Comparison of ENCODE assay signal across 12 cellular contexts in the genomic region with DNA sequence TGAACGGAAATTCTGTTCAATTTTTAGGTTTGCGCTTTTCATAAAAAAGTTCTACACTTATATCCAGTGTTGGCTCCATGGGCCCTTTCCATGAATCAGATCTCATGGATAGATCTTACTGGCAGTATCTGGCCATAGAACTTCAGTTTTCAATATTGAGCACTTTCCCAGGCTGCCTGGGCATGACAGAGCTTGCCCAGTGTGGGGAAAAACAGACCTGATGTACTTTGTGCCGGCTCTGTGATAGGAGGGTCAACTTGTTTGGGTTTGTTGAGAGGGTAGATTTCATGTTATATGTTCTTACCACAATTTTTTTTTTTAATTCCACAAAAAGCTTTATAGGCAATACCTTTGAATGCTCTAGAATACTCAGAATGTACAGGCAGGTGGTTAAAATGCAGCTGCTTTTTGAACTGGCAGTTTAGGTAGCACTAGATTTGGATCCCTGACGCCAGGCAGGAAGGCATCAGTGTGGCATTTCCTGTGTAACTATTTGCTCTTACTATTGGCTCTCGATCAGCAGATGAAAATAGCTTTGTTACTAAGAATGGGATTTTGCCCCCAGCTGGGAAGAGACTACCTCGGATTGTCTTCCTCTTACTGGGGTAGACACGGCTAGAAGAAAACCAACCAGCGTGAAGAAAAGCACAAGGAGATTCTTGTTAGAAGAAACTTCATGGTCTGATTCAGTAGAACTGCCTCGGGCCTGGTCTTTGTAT.
DNase-seq lines count a peak whose midpoint lies in the region; ATAC-seq and TF ChIP-seq lines count a peak whose summit lies in the region.
"Had no signal": no experiment of that assay in that cellular context is flagged by ENCODE, and none has a peak within 500 bp of the region (broad histone marks: within the 10 kb centered on the region; RNA-seq: fewer than 3 reads in every experiment).

No MANE protein-coding gene starts in this region.

- H3K4me3 Mint-ChIP-seq in CD8-positive, alpha-beta T cell, result no peak overlapping the region
- no peak overlapping the region for H3K4me3 Mint-ChIP-seq in activated naive CD4-positive, alpha-beta T cell treated with anti-CD3 and anti-CD28 coated beads, Interleukin-2, amount 10 ng/mL, durations not matched to agents 7 days and 5 days
- H3K4me3 Mint-ChIP-seq in CD4-positive, alpha-beta T cell, result no peak overlapping the region

- POLR2A ChIA-PET in CD8-positive, alpha-beta T cell (lab: Charles Lee), result no interaction called here
- POLR2A ChIA-PET in CD4-positive, alpha-beta T cell (lab: Charles Lee), result no interaction called here

- intact Hi-C loops in CD8-positive, alpha-beta T cell (cut with DNase I, micrococcal nuclease), result no loop called here
- intact Hi-C loops in CD4-positive, alpha-beta T cell (cut with DNase I, micrococcal nuclease), result no loop called here

- no peaks in the 10 kb centered on the region for H3K27me3 Mint-ChIP-seq in CD8-positive, alpha-beta T cell (ENCODE audit: low read depth)
- H3K27me3 Mint-ChIP-seq in activated naive CD4-positive, alpha-beta T cell treated with anti-CD3 and anti-CD28 coated beads, Interleukin-2, amount 10 ng/mL, durations not matched to agents 7 days and 5 days, result no peaks in the 10 kb centered on the region
- H3K27me3 Mint-ChIP-seq in CD4-positive, alpha-beta T cell, result no peaks in the 10 kb centered on the region

- no peaks in the 10 kb centered on the region for H3K36me3 ChIP-seq in CD8-positive, alpha-beta T cell (ENCODE audit: insufficient read depth, low read length)
- no peaks in the 10 kb centered on the region for H3K36me3 ChIP-seq in brain microvascular endothelial cell (replicated peaks)
- H3K36me3 ChIP-seq: sigmoid colon, thoracic aorta had no signal

- DNase-seq in CD8-positive, alpha-beta T cell, result no peak
- DNase-seq in NCI-H1417 treated with DMSO at 0.1 percent for 48 hours (lab: John Stamatoyannopoulos, UW), result peak; percentile 39
- DNase-seq in brain microvascular endothelial cell, result peak; percentile 5
- DNase-seq in activated naive CD4-positive, alpha-beta T cell treated with anti-CD3 and anti-CD28 coated beads, Interleukin-2, amount 10 ng/mL, durations not matched to agents 7 days and 5 days, result no peak
- no peak for DNase-seq in stimulated activated CD4-positive, alpha-beta T cell treated with anti-CD3 and anti-CD28 coated beads, Interleukin-2, amount 100 ng/mL, for 24 hours
- no peak for DNase-seq in CD4-positive, alpha-beta T cell
- DNase-seq in left lobe of liver (ENCODE audit: low spot score), result no peak
- DNase-seq: sigmoid colon had no signal

- in situ Hi-C loops in brain microvascular endothelial cell (cut with HindIII; ENCODE audit: low pct_ligation_motif_present, low sequenced_read_pairs), result no loop called here

- no peaks in the 10 kb centered on the region for H3K9me3 ChIP-seq in CD8-positive, alpha-beta T cell (ENCODE audit: low read length)
- no peaks in the 10 kb centered on the region for H3K9me3 ChIP-seq in CD4-positive, alpha-beta T cell (ENCODE audit: control insufficient read depth, low read length)
- H3K9me3 ChIP-seq: sigmoid colon, thoracic aorta had no signal

- ATAC-seq in CD8-positive, alpha-beta T cell, result no peak
- ATAC-seq in GM21390 (IDR thresholded peaks at IDR 0.05; ENCODE audit: unreplicated experiment), result peak; percentile 71
- ATAC-seq in CD4-positive, alpha-beta T cell (ENCODE audit: poor library complexity), result no peak
- ATAC-seq in left lobe of liver, result no peak

- H3K4me3 ChIP-seq in CD8-positive, alpha-beta T cell (ENCODE audit: low read depth, low read length), result no peak overlapping the region
- no peak overlapping the region for H3K4me3 ChIP-seq in brain microvascular endothelial cell (ENCODE audit: low read depth, low read length)
- H3K4me3 ChIP-seq: sigmoid colon, thoracic aorta had no signal

- peaks cover 10% of the 10 kb centered on the region for H3K36me3 Mint-ChIP-seq in CD8-positive, alpha-beta T cell
- H3K36me3 Mint-ChIP-seq in activated naive CD4-positive, alpha-beta T cell treated with anti-CD3 and anti-CD28 coated beads, Interleukin-2, amount 10 ng/mL, durations not matched to agents 7 days and 5 days, result no peaks in the 10 kb centered on the region
- peaks cover 20% of the 10 kb centered on the region for H3K36me3 Mint-ChIP-seq in CD4-positive, alpha-beta T cell (ENCODE audit: low read depth)

- peak overlapping the region; percentile 60 for H3K27ac Mint-ChIP-seq in CD8-positive, alpha-beta T cell
- no peak overlapping the region for H3K27ac Mint-ChIP-seq in activated naive CD4-positive, alpha-beta T cell treated with anti-CD3 and anti-CD28 coated beads, Interleukin-2, amount 10 ng/mL, durations not matched to agents 7 days and 5 days
- H3K27ac Mint-ChIP-seq in CD4-positive, alpha-beta T cell, result no peak overlapping the region
- H3K27ac Mint-ChIP-seq: activated T-helper 2 cell treated with anti-CD3 and anti-CD28 coated beads, Interferon-gamma antibody, Interleukin-2, Interleukin-4, amounts not matched to agents 10 μg/mL and 5 μg/mL and 100 μg/mL, durations not matched to agents 14 hours and 24 hours and 36 hours had no signal

- no peaks in the 10 kb centered on the region for H3K27me3 ChIP-seq in CD8-positive, alpha-beta T cell (ENCODE audit: insufficient read depth, low read length)
- no peaks in the 10 kb centered on the region for H3K27me3 ChIP-seq in brain microvascular endothelial cell (replicated peaks)
- H3K27me3 ChIP-seq in CD4-positive, alpha-beta T cell (ENCODE audit: control insufficient read depth, insufficient read depth, low read length), result no peaks in the 10 kb centered on the region
- H3K27me3 ChIP-seq: sigmoid colon had no signal

- no peak overlapping the region for H3K27ac ChIP-seq in CD8-positive, alpha-beta T cell (ENCODE audit: low read depth, low read length)
- H3K27ac ChIP-seq in brain microvascular endothelial cell, result no peak overlapping the region
- H3K27ac ChIP-seq in CD4-positive, alpha-beta T cell (ENCODE audit: low read depth, low read length), result no peak overlapping the region
- H3K27ac ChIP-seq: C4-2B, sigmoid colon had no signal

- peaks cover 3% of the 10 kb centered on the region for H3K9me3 Mint-ChIP-seq in CD8-positive, alpha-beta T cell
- peaks cover 1% of the 10 kb centered on the region for H3K9me3 Mint-ChIP-seq in activated naive CD4-positive, alpha-beta T cell treated with anti-CD3 and anti-CD28 coated beads, Interleukin-2, amount 10 ng/mL, durations not matched to agents 7 days and 5 days
- H3K9me3 Mint-ChIP-seq in CD4-positive, alpha-beta T cell, result peaks cover 6% of the 10 kb centered on the region

- TF ChIP-seq CTCF in CD8-positive, alpha-beta T cell (IDR thresholded peaks at IDR 0.05), result no peak
- no peak for TF ChIP-seq CTCF in brain microvascular endothelial cell (IDR thresholded peaks at IDR 0.05; ENCODE audit: low read depth, low read length, missing control alignments)
- no peak for TF ChIP-seq CTCF in CD4-positive, alpha-beta T cell (IDR thresholded peaks at IDR 0.05)

- H3K4me1 Mint-ChIP-seq in CD8-positive, alpha-beta T cell (ENCODE audit: low read depth), result peaks cover 7% of the 10 kb centered on the region
- H3K4me1 Mint-ChIP-seq in activated naive CD4-positive, alpha-beta T cell treated with anti-CD3 and anti-CD28 coated beads, Interleukin-2, amount 10 ng/mL, durations not matched to agents 7 days and 5 days, result peaks cover 13% of the 10 kb centered on the region
- peaks cover 17% of the 10 kb centered on the region for H3K4me1 Mint-ChIP-seq in CD4-positive, alpha-beta T cell (ENCODE audit: low read depth)

- CTCF ChIA-PET in CD8-positive, alpha-beta T cell (lab: Charles Lee), result no interaction called here
- CTCF ChIA-PET in activated naive CD4-positive, alpha-beta T cell treated with anti-CD3 and anti-CD28 coated beads, Interleukin-2, amount 10 ng/mL, durations not matched to agents 7 days and 5 days (lab: Charles Lee), result no interaction called here
- CTCF ChIA-PET in CD4-positive, alpha-beta T cell (lab: Charles Lee), result no interaction called here

- no peaks in the 10 kb centered on the region for H3K4me1 ChIP-seq in CD8-positive, alpha-beta T cell (ENCODE audit: insufficient read depth, low read length)

Comparison
In these comparisons a context has a peak if more than half of its experiments do, and no peak if none do; other contexts are left out.
1. DNase-seq: peak in NCI-H1417 treated with DMSO at 0.1 percent for 48 hours (single experiment) and brain microvascular endothelial cell (single experiment); none in CD8-positive, alpha-beta T cell (0 of 7), activated naive CD4-positive, alpha-beta T cell treated with anti-CD3 and anti-CD28 coated beads, Interleukin-2, amount 10 ng/mL, durations not matched to agents 7 days and 5 days (single experiment), stimulated activated CD4-positive, alpha-beta T cell treated with anti-CD3 and anti-CD28 coated beads, Interleukin-2, amount 100 ng/mL, for 24 hours (0 of 2), CD4-positive, alpha-beta T cell (0 of 10) and left lobe of liver (single experiment).